9 cellular contexts compared by ENCODE assay signal in genomic region chr2:197191177-197191947, GRCh38.
DNase-seq lines count a peak whose midpoint lies in the region; ATAC-seq and TF ChIP-seq lines count a peak whose summit lies in the region.
"Had no signal": no experiment of that assay in that cellular context is flagged by ENCODE, and none has a peak within 500 bp of the region (broad histone marks: within the 10 kb centered on the region; RNA-seq: fewer than 3 reads in every experiment).

No MANE protein-coding gene starts in this region.

- H3K9me3 Mint-ChIP-seq in Caco-2 (ENCODE audit: unreplicated experiment), result no peaks in the 10 kb centered on the region
- no peaks in the 10 kb centered on the region for H3K9me3 Mint-ChIP-seq in natural killer cell

- no peaks in the 10 kb centered on the region for H3K4me1 Mint-ChIP-seq in Caco-2 (ENCODE audit: low read depth, unreplicated experiment)
- H3K4me1 Mint-ChIP-seq in natural killer cell, result peaks cover 79 to 83% of the 10 kb centered on the region in 2 donors

- intact Hi-C loops in Caco-2 (cut with micrococcal nuclease; ENCODE audit: unreplicated experiment), result loop anchor here (1.0 kb wide), 4 partner anchors 78 to 587 kb away; no protein-coding TSS in a partner anchor
- intact Hi-C loops in natural killer cell (cut with micrococcal nuclease), result loop anchor here (1.0 to 5.0 kb wide), 4 partner anchors 8 to 187 kb away; partner anchors contain the start of gene ANKRD44

- H3K36me3 ChIP-seq in Caco-2 (ENCODE audit: control insufficient read depth, insufficient read depth, low read length) (no peaks in the 10 kb centered on the region), Karpas-422 (ENCODE audit: insufficient read depth, low read length) (no peaks in the 10 kb centered on the region), endocrine pancreas (ENCODE audit: control insufficient read depth, insufficient read depth, low read length) (no peaks in the 10 kb centered on the region)
- H3K36me3 ChIP-seq: SJCRH30 had no signal

- H3K36me3 Mint-ChIP-seq in Caco-2 (ENCODE audit: insufficient read depth, unreplicated experiment) (no peaks in the 10 kb centered on the region), natural killer cell (no peaks in the 10 kb centered on the region)

- no peaks in the 10 kb centered on the region for H3K9me2 ChIP-seq in Karpas-422 (replicated peaks; ENCODE audit: insufficient read depth, low read length)

- H4K20me1 ChIP-seq in Karpas-422 (ENCODE audit: insufficient read depth, low read depth, low read length), result no peaks in the 10 kb centered on the region

- H3K9ac ChIP-seq in Karpas-422 (ENCODE audit: low read length), result no peak overlapping the region
- no peak overlapping the region for H3K9ac ChIP-seq in endocrine pancreas (ENCODE audit: control insufficient read depth, insufficient read depth, low read length)

- H3K9me3 ChIP-seq in Caco-2 (no peaks in the 10 kb centered on the region), Karpas-422 (ENCODE audit: low read length) (no peaks in the 10 kb centered on the region), endocrine pancreas (ENCODE audit: control insufficient read depth, low read length) (no peaks in the 10 kb centered on the region)
- H3K9me3 ChIP-seq: SJCRH30 had no signal

- peaks cover 92% of the 10 kb centered on the region for H3K79me2 ChIP-seq in Karpas-422 (ENCODE audit: low read length)

- peak; percentile 46 for ATAC-seq in GM19023 (IDR thresholded peaks at IDR 0.05; ENCODE audit: unreplicated experiment)
- ATAC-seq in natural killer cell, result peak; percentile 56 to 71 (median 59)

- TF ChIP-seq CTCF in Caco-2 (IDR thresholded peaks at IDR 0.05; ENCODE audit: insufficient read depth in 1 of 2, low read depth in 1 of 2, low read length in 1 of 2, severe bottlenecking in 1 of 2, unreplicated experiment in 1 of 2) (peak; percentile 47 to 66), natural killer cell (IDR thresholded peaks at IDR 0.05) (peak; percentile 89)

- H3K4me2 ChIP-seq in Karpas-422 (ENCODE audit: low read depth, low read length, poor library complexity, severe bottlenecking), result peak overlapping the region; percentile 4

- no peak overlapping the region for H2AFZ ChIP-seq in Karpas-422 (ENCODE audit: low read length)

- H3K27me3 Mint-ChIP-seq in Caco-2 (ENCODE audit: insufficient read depth, unreplicated experiment), result peaks cover 12% of the 10 kb centered on the region
- no peaks in the 10 kb centered on the region for H3K27me3 Mint-ChIP-seq in natural killer cell (ENCODE audit: low read depth in 2 of 2)

- H3K4me1 ChIP-seq in Caco-2 (no peaks in the 10 kb centered on the region), Karpas-422 (ENCODE audit: low read length) (peaks cover 37% of the 10 kb centered on the region), endocrine pancreas (ENCODE audit: control insufficient read depth, insufficient read depth, low read length) (peaks cover under 1% of the 10 kb centered on the region)
- H3K4me1 ChIP-seq: SJCRH30 had no signal

- DNase-seq in Caco-2, result peak in 1 of 2 experiments; percentile 46
- DNase-seq in Karpas-422, result peak; percentile 88
- DNase-seq in SK-N-DZ (ENCODE audit: low spot score), result peak; percentile 49
- DNase-seq in natural killer cell, result no peak
- DNase-seq in activated effector memory CD4-positive, alpha-beta T cell treated with Interleukin-2 at 50 U/mL for 16 hours, result no peak
- DNase-seq in stimulated activated CD4-positive, alpha-beta T cell treated with anti-CD3 and anti-CD28 coated beads, Interleukin-1b, Interleukin-23, amount 100 ng/mL, for 48 hours, result no peak

- H3K27me3 ChIP-seq in Caco-2 (replicated peaks; ENCODE audit: control insufficient read depth, insufficient read depth, low read length) (peaks cover 1% of the 10 kb centered on the region; the same call in 1 of the 2 replicates), Karpas-422 (ENCODE audit: low read length) (no peaks in the 10 kb centered on the region), endocrine pancreas (ENCODE audit: control insufficient read depth, insufficient read depth, low read length) (no peaks in the 10 kb centered on the region)
- H3K27me3 ChIP-seq: SJCRH30 had no signal

- peak overlapping the region; percentile 36 for H3K27ac ChIP-seq in Karpas-422 (ENCODE audit: low read length)
- H3K27ac ChIP-seq: SJCRH30 had no signal

- no TSS peak for BruUV-seq in Caco-2 (replicated peaks; lab: Mats Ljungman, UMichigan)

- CTCF ChIA-PET in Caco-2 (lab: Charles Lee), result interaction anchor here (1.0 to 1.2 kb wide), 3 partner anchors 78 to 187 kb away, joined by 3 to 5 read pairs (median 3); no protein-coding TSS in a partner anchor

- POLR2A ChIA-PET in Caco-2 (lab: Charles Lee), result no interaction called here

- H3K27ac Mint-ChIP-seq in Caco-2 (ENCODE audit: unreplicated experiment), result no peak overlapping the region
- peak overlapping the region; percentile 85 to 91 for H3K27ac Mint-ChIP-seq in natural killer cell

- H3K4me3 Mint-ChIP-seq in Caco-2 (ENCODE audit: unreplicated experiment), result no peak overlapping the region
- H3K4me3 Mint-ChIP-seq in natural killer cell, result peak overlapping the region; percentile 57

- no peak overlapping the region for H3K4me3 ChIP-seq in Caco-2 (ENCODE audit: low read depth, low read length)
- H3K4me3 ChIP-seq in Karpas-422 (ENCODE audit: low read length), result no peak overlapping the region
- H3K4me3 ChIP-seq in endocrine pancreas (ENCODE audit: control insufficient read depth, insufficient read depth, low read length), result peak overlapping the region; percentile 12
- H3K4me3 ChIP-seq: SJCRH30 had no signal

Comparison
In these comparisons a context has a peak if more than half of its experiments do, and no peak if none do; other contexts are left out.
1. DNase-seq: peak in Karpas-422 (single experiment) and SK-N-DZ (single experiment); none in natural killer cell (single experiment), activated effector memory CD4-positive, alpha-beta T cell treated with Interleukin-2 at 50 U/mL for 16 hours (single experiment) and stimulated activated CD4-positive, alpha-beta T cell treated with anti-CD3 and anti-CD28 coated beads, Interleukin-1b, Interleukin-23, amount 100 ng/mL, for 48 hours (single experiment).